In the genomic region with DNA sequence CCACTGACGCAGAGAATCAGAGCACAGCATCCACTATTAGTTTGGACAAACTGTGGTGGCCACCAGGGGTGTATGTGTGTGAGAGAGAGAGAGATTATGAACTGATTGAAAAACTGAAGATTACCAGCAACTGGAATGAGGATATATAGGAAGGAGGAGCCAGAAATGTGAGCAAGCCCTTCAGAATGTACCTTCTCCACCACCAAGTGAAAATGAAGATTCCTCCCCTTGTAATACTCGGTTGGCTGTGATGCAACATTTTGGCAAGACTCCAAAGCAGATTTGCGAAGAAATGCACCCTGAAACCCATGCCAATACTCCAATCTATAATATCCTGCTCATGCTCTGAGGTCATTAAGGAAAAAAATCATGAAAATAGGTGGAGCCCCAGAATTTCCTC, we compare ENCODE assay signal across 22 cellular contexts.
DNase-seq lines count a peak whose midpoint lies in the region; ATAC-seq, FAIRE-seq and TF ChIP-seq lines count a peak whose summit lies in the region.
"Had no signal": no experiment of that assay in that cellular context is flagged by ENCODE, and none has a peak within 500 bp of the region (broad histone marks: within the 10 kb centered on the region; RNA-seq: fewer than 3 reads in every experiment).

No MANE protein-coding gene starts in this region.

- no peaks in the 10 kb centered on the region for H3K9me3 ChIP-seq in astrocyte (ENCODE audit: insufficient read depth, low read depth, low read length)
- H3K9me3 ChIP-seq: BLaER1, left lung had no signal

- H3K9me3 Mint-ChIP-seq in astrocyte (ENCODE audit: unreplicated experiment), result peaks cover 3% of the 10 kb centered on the region
- H3K9me3 Mint-ChIP-seq: activated naive CD4-positive, alpha-beta T cell treated with anti-CD3 and anti-CD28 coated beads for 36 hours; nephron progenitor cell; type B pancreatic cell had no signal

- no peak overlapping the region for H3K9ac ChIP-seq in astrocyte (ENCODE audit: low read length)
- H3K9ac ChIP-seq: BLaER1 had no signal

- H3K27me3 Mint-ChIP-seq in astrocyte (ENCODE audit: low read depth, unreplicated experiment), result peaks cover 2% of the 10 kb centered on the region
- H3K27me3 Mint-ChIP-seq: progenitor cell of endocrine pancreas; stimulated activated naive CD8-positive, alpha-beta T cell treated with anti-CD3 and anti-CD28 coated beads, Interleukin-15, amount 100 ng/mL, for 72 hours; type B pancreatic cell had no signal

- no peak overlapping the region for H3K4me3 ChIP-seq in astrocyte (ENCODE audit: insufficient read depth, low read depth, low read length)
- H3K4me3 ChIP-seq: BLaER1, left lung had no signal

- FAIRE-seq in astrocyte (lab: Jason Lieb, UNC), result no peak
- FAIRE-seq in urothelium cell line (lab: Jason Lieb, UNC), result peak; percentile 48
- FAIRE-seq: small intestine had no signal

- no peaks in the 10 kb centered on the region for H3K36me3 Mint-ChIP-seq in astrocyte (ENCODE audit: low read depth, unreplicated experiment)
- H3K36me3 Mint-ChIP-seq: brain, type B pancreatic cell had no signal

- no peaks in the 10 kb centered on the region for H3K79me2 ChIP-seq in astrocyte (ENCODE audit: insufficient read depth, low read length)

- H3K36me3 ChIP-seq in astrocyte (ENCODE audit: insufficient read depth, low read length), result no peaks in the 10 kb centered on the region
- H3K36me3 ChIP-seq: BLaER1, left lung had no signal

- no peak for ATAC-seq in GM21447 (IDR thresholded peaks at IDR 0.05; ENCODE audit: unreplicated experiment)
- ATAC-seq: left lung; stimulated activated naive CD8-positive, alpha-beta T cell treated with anti-CD3 and anti-CD28 coated beads, Interleukin-15, amount 100 ng/mL, for 72 hours had no signal

- H3K27me3 ChIP-seq in astrocyte (ENCODE audit: insufficient read depth, low read length), result no peaks in the 10 kb centered on the region
- H3K27me3 ChIP-seq: BLaER1, left lung had no signal

- no peak overlapping the region for H3K4me2 ChIP-seq in astrocyte (ENCODE audit: low read length)

- peaks cover 7% of the 10 kb centered on the region for H3K4me1 Mint-ChIP-seq in astrocyte (ENCODE audit: low read depth, unreplicated experiment)
- H3K4me1 Mint-ChIP-seq: stimulated activated naive CD8-positive, alpha-beta T cell treated with anti-CD3 and anti-CD28 coated beads, Interleukin-15, amount 100 ng/mL, for 72 hours had no signal

- H3K4me1 ChIP-seq in astrocyte (ENCODE audit: insufficient read depth, low read length), result no peaks in the 10 kb centered on the region
- H3K4me1 ChIP-seq: left lung had no signal

- no peaks in the 10 kb centered on the region for H4K20me1 ChIP-seq in astrocyte (ENCODE audit: insufficient read depth, low read length)
- H4K20me1 ChIP-seq: BLaER1 had no signal

- DNase-seq in HS-27A (ENCODE audit: low read depth) (peak; percentile 74), astrocyte (ENCODE audit: low read depth) (peak; percentile 45), fibroblast of the conjunctiva (ENCODE audit: low read depth) (peak; percentile 26), urothelium cell line (ENCODE audit: low spot score) (peak; percentile 41), T1000 (lab: John Stamatoyannopoulos, UW) (no peak), medulla oblongata (ENCODE audit: extremely low spot score) (no peak)
- DNase-seq: activated naive CD4-positive, alpha-beta T cell treated with anti-CD3 and anti-CD28 coated beads for 36 hours; activated T-cell treated with anti-CD3 and anti-CD28 coated beads, Interleukin-2, amount 50 U/mL, for 48 hours; H7; left lung; NCI-H1436; nephron progenitor cell; Right ventricle myocardium superior; small intestine; stimulated activated CD4-positive, alpha-beta T cell treated with anti-CD3 and anti-CD28 coated beads, Interleukin-2, amount 100 ng/mL, for 48 hours; stimulated activated naive CD8-positive, alpha-beta T cell treated with anti-CD3 and anti-CD28 coated beads, Interleukin-15, amount 100 ng/mL, for 72 hours; SW 1271 had no signal

- H2AFZ ChIP-seq in astrocyte (ENCODE audit: low read depth, low read length), result no peak overlapping the region

- H3K27ac ChIP-seq in astrocyte (ENCODE audit: low read depth, low read length), result no peak overlapping the region
- H3K27ac ChIP-seq: left lung had no signal

- no peak for TF ChIP-seq CTCF in astrocyte (IDR thresholded peaks at IDR 0.05; ENCODE audit: insufficient read depth, low read depth, low read length)

- peak overlapping the region; percentile 21 for H3K27ac Mint-ChIP-seq in astrocyte (ENCODE audit: unreplicated experiment)
- H3K27ac Mint-ChIP-seq: activated naive CD4-positive, alpha-beta T cell treated with anti-CD3 and anti-CD28 coated beads for 36 hours; brain; nephron progenitor cell; progenitor cell of endocrine pancreas; stimulated activated naive CD8-positive, alpha-beta T cell treated with anti-CD3 and anti-CD28 coated beads, Interleukin-15, amount 100 ng/mL, for 72 hours; type B pancreatic cell had no signal

- no peak overlapping the region for H3K4me3 Mint-ChIP-seq in astrocyte (ENCODE audit: unreplicated experiment)
- H3K4me3 Mint-ChIP-seq: activated naive CD4-positive, alpha-beta T cell treated with anti-CD3 and anti-CD28 coated beads for 36 hours; brain; nephron progenitor cell; stimulated activated naive CD8-positive, alpha-beta T cell treated with anti-CD3 and anti-CD28 coated beads, Interleukin-15, amount 100 ng/mL, for 72 hours; type B pancreatic cell had no signal

Comparison
In these comparisons a context has a peak if more than half of its experiments do, and no peak if none do; other contexts are left out.
1. DNase-seq: peak in HS-27A (single experiment), astrocyte (single experiment), fibroblast of the conjunctiva (single experiment) and urothelium cell line (single experiment); none in T1000 (single experiment) and medulla oblongata (single experiment).